8 cellular contexts compared by ENCODE assay signal in the genomic region with DNA sequence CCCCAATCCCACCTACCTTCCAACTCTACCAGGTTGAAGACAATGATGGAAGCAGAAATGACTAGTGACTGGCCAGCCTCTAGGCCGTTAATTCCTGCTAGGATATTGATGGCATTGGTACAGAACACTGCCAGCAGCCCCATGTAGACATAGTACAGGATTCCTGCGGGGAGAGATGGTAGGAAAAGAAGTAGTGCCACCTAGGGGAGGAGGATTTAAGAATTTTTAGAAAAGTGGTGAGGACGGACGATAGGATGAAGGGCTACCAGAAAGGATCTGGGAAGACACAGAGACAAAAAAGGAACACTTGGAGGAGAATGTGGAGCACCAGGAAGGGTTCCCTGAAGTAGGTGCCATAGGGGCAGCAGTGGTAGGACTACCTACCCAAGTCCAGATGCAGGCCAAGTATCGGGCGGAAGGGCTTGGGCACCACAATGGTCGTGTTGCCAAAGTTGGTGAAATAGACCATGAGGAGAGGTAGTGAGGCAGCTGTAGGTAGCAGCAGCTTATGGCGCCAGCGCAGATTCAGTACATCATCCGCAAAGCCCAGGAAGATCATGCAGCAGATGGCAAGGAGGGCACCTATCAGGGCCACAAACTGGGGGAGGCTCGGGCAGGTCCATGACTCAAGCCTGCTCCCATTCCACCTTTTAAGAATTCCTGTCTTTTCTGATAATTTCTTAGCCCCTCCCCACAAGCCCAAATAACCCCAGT. TPM values are rescaled to one million over a fixed set of nuclear protein-coding genes. Genes with fewer than 3 reads are reported as not detected.
DNase-seq lines count a peak whose midpoint lies in the region; ATAC-seq, FAIRE-seq and TF ChIP-seq lines count a peak whose summit lies in the region.

No MANE protein-coding gene starts in this region.

- POLR2A ChIA-PET in A549 (lab: Yijun Ruan, JAX) (no interaction called here), MCF 10A (lab: Yijun Ruan, JAX) (interaction anchor here (0.7 to 1.5 kb wide), 4 partner anchors 33 to 153 kb away, joined by 3 read pairs; a partner anchor contains a TSS)

- peak in 1 of 2 experiments; percentile 12; a peak in 3 of 6 replicates for ATAC-seq in A549
- no peak for ATAC-seq in HG03439 (IDR thresholded peaks at IDR 0.05; ENCODE audit: unreplicated experiment)

- H3K9me3 Mint-ChIP-seq in MCF 10A (ENCODE audit: unreplicated experiment), result no peaks in the 10 kb centered on the region

- peak overlapping the region; percentile 99 for H3K4me2 ChIP-seq in A549

- H3K27ac ChIP-seq in A549, result peak overlapping the region; percentile 90 to 98
- no peak overlapping the region for H3K27ac ChIP-seq in mesodermal cell (ENCODE audit: low read depth, low read length, severe bottlenecking)

- H3K4me1 Mint-ChIP-seq in MCF 10A (ENCODE audit: insufficient read depth, unreplicated experiment), result peaks cover 16% of the 10 kb centered on the region

- BruUV-seq in MCF 10A (replicated peaks; lab: Mats Ljungman, UMichigan), result no TSS peak

- H3K4me3 Mint-ChIP-seq in MCF 10A (ENCODE audit: unreplicated experiment), result peak overlapping the region; percentile 78

- no peak for FAIRE-seq in A549 (lab: Jason Lieb, UNC)

- peak overlapping the region; percentile 99 for H3K27ac Mint-ChIP-seq in MCF 10A (ENCODE audit: low read depth, unreplicated experiment)

- no peaks in the 10 kb centered on the region for H3K27me3 Mint-ChIP-seq in MCF 10A (ENCODE audit: insufficient read depth, unreplicated experiment)

- peak overlapping the region; percentile 78 for H3K4me3 ChIP-seq in A549
- H3K4me3 ChIP-seq in mesodermal cell (ENCODE audit: extremely low read depth, insufficient read depth, low read length, poor library complexity, severe bottlenecking), result peak overlapping the region; percentile 81

- H3K4me1 ChIP-seq in A549 (peaks cover 26% of the 10 kb centered on the region), ES-I3 (ENCODE audit: insufficient read depth, low read length) (no peaks in the 10 kb centered on the region), mesodermal cell (ENCODE audit: control insufficient read depth, insufficient read depth, low read length, poor library complexity, severe bottlenecking) (peaks cover 15% of the 10 kb centered on the region)

- DNase-seq in A549 (ENCODE audit: low read depth in 1 of 2, low spot score in 1 of 2) (peak; percentile 50 to 51), NCI-H524 treated with DMSO at 0.1 percent for 48 hours (lab: John Stamatoyannopoulos, UW) (peak; percentile 32), MCF 10A (ENCODE audit: unreplicated experiment) (peak; percentile 67), SKM-1 treated with dmso at 0.1 percent for 144 hours (lab: John Stamatoyannopoulos, UW; ENCODE audit: unreplicated experiment) (no peak)
- no peak for DNase-seq in stimulated activated CD4-positive, alpha-beta T cell treated with anti-CD3 and anti-CD28 coated beads, Interleukin-4, amount 100 ng/mL, for 4 hours

- H3K9ac ChIP-seq in ES-I3 (ENCODE audit: low read depth, low read length), result peak overlapping the region; percentile 65

- TF ChIP-seq POLR2A in A549 (IDR thresholded peaks at IDR 0.05; ENCODE audit: low read length), result no peak

- H3K36me3 ChIP-seq in ES-I3 (ENCODE audit: insufficient read depth, low read length) (peaks cover 11% of the 10 kb centered on the region; the same call in 1 of the 2 replicates), mesodermal cell (ENCODE audit: control insufficient read depth, insufficient read depth, low read length) (peaks cover 31% of the 10 kb centered on the region)

- TF ChIP-seq EP300 in A549 (IDR thresholded peaks at IDR 0.05), result no peak

- CTCF ChIA-PET in A549 (lab: Yijun Ruan, JAX), result interaction anchor here (0.7 to 1.4 kb wide), 8 partner anchors 11 to 96 kb away, joined by 3 to 9 read pairs (median 3); a partner anchor contains a TSS
- CTCF ChIA-PET in MCF 10A (lab: Yijun Ruan, JAX), result interaction anchor here (0.6 to 1.6 kb wide), 11 partner anchors 9 to 459 kb away, joined by 3 to 6 read pairs (median 4); a partner anchor contains a TSS

- TF ChIP-seq CTCF in A549 (IDR thresholded peaks at IDR 0.05) (peak; percentile 52), MCF 10A (IDR thresholded peaks at IDR 0.05; ENCODE audit: unreplicated experiment) (peak; percentile 51)

- 15% methylated on average over 11 of the region's 11 CpGs for WGBS in A549 (ENCODE audit: missing lambda C conversion rate)
- 54 to 61% methylated on average over 9 to 10 of the region's 11 CpGs for WGBS in mesodermal cell (ENCODE audit: insufficient coverage in 2 of 2), 2 experiments

- H3K36me3 Mint-ChIP-seq in MCF 10A (ENCODE audit: insufficient read depth, unreplicated experiment), result peaks cover 46% of the 10 kb centered on the region

- no peaks in the 10 kb centered on the region for H3K9me3 ChIP-seq in A549
- H3K9me3 ChIP-seq in ES-I3 (ENCODE audit: control insufficient read depth, insufficient read depth, low read length), result no peaks in the 10 kb centered on the region
- H3K9me3 ChIP-seq in mesodermal cell (ENCODE audit: control insufficient read depth, low read length), result no peaks in the 10 kb centered on the region

- peak; percentile 18 to 45; a peak in 2 of 5 replicates for TF ChIP-seq RAD21 in A549 (conservative IDR thresholded peaks at IDR 0.05 in 1 of 2, IDR thresholded peaks at IDR 0.05 in 1 of 2)

- intact Hi-C loops in MCF 10A (cut with micrococcal nuclease), result loop anchor here (2.0 to 10.0 kb wide), 5 partner anchors 20 to 184 kb away; a partner anchor contains a TSS

TF ChIP-seq in A549, 52 proteins besides CTCF, POLR2A, EP300 and RAD21 (continues in another document):
- TF ChIP-seq RARB (CRISPR knock-in tag; IDR thresholded peaks at IDR 0.05) (no peak), CEBPB (IDR thresholded peaks at IDR 0.05) (no peak), HDAC2 (IDR thresholded peaks at IDR 0.05) (no peak)
- TF ChIP-seq, protein P1, sequence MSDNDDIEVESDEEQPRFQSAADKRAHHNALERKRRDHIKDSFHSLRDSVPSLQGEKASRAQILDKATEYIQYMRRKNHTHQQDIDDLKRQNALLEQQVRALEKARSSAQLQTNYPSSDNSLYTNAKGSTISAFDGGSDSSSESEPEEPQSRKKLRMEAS (IDR thresholded peaks at IDR 0.05), result 0 out of 2 replicates have a peak, but pooled peaks have one; percentile 26
- TF ChIP-seq, protein P2, sequence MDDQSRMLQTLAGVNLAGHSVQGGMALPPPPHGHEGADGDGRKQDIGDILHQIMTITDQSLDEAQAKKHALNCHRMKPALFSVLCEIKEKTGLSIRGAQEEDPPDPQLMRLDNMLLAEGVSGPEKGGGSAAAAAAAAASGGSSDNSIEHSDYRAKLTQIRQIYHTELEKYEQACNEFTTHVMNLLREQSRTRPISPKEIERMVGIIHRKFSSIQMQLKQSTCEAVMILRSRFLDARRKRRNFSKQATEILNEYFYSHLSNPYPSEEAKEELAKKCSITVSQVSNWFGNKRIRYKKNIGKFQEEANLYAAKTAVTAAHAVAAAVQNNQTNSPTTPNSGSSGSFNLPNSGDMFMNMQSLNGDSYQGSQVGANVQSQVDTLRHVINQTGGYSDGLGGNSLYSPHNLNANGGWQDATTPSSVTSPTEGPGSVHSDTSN (IDR thresholded peaks at IDR 0.05), result no peak

RNA-seq across cellular contexts. Expression of a gene that starts 1.2 kb away (rescaled TPM):
- polyA plus RNA-seq in A549 (2011; rRNA removed) (81.4 and 86.9 TPM in 2 replicates), A549 (2017; fragmentation: RNase III; extraction: RNeasy Plus Mini Kit Qiagen cat#74134 plus additional on column Dnase treatment) (42.1 to 47.6 TPM (median 43.7 TPM) in 3 replicates)
- polyA plus RNA-seq in A549 (2012; cell fraction: cytosol; rRNA removed), result 47.6 and 51.1 TPM in 2 replicates
- polyA plus RNA-seq in A549 (2012; cell fraction: nucleus; rRNA removed), result 128 and 131 TPM in 2 replicates
- 102 and 104 TPM in 2 replicates for polyA minus RNA-seq in A549 (2011; rRNA and poly(A)+ RNA removed)
- total RNA-seq in MCF 10A (2022), result 55.6 and 58.8 TPM in 2 replicates
- 53.6 TPM for polyA plus RNA-seq in mesodermal cell (2013, experiment 1 of 2)
- polyA plus RNA-seq in mesodermal cell (2013, experiment 2 of 2), result 43.7 TPM

RNA-seq across cellular contexts. Expression of a gene that starts 6.7 kb away (rescaled TPM):
- polyA plus RNA-seq in A549 (2011; rRNA removed) (2.4 and 3.5 TPM in 2 replicates), A549 (2017; fragmentation: RNase III; extraction: RNeasy Plus Mini Kit Qiagen cat#74134 plus additional on column Dnase treatment) (4.1 to 4.8 TPM (median 4.2 TPM) in 3 replicates)
- 4.0 and 5.3 TPM in 2 replicates for polyA plus RNA-seq in A549 (2012; cell fraction: cytosol; rRNA removed)
- 13.3 and 14.2 TPM in 2 replicates for polyA plus RNA-seq in A549 (2012; cell fraction: nucleus; rRNA removed)
- polyA minus RNA-seq in A549 (2011; rRNA and poly(A)+ RNA removed), result 10.6 and 11.8 TPM in 2 replicates
- total RNA-seq in MCF 10A (2022), result 13.5 and 15.4 TPM in 2 replicates
- polyA plus RNA-seq in mesodermal cell (2013, experiment 1 of 2), result 9.9 TPM
- 8.1 TPM for polyA plus RNA-seq in mesodermal cell (2013, experiment 2 of 2)

RNA-seq across cellular contexts. Expression of a gene that starts 15.7 kb away (rescaled TPM):
- polyA plus RNA-seq in A549 (2011; rRNA removed) (62.2 and 77.6 TPM in 2 replicates), A549 (2017; fragmentation: RNase III; extraction: RNeasy Plus Mini Kit Qiagen cat#74134 plus additional on column Dnase treatment) (48.8 to 51.7 TPM (median 49.1 TPM) in 3 replicates)
- 71.6 and 74.7 TPM in 2 replicates for polyA plus RNA-seq in A549 (2012; cell fraction: cytosol; rRNA removed)
- 83.1 and 86.5 TPM in 2 replicates for polyA plus RNA-seq in A549 (2012; cell fraction: nucleus; rRNA removed)
- polyA minus RNA-seq in A549 (2011; rRNA and poly(A)+ RNA removed), result 56.8 and 74.4 TPM in 2 replicates
- total RNA-seq in MCF 10A (2022), result 38.4 and 51.3 TPM in 2 replicates
- 38.2 TPM for polyA plus RNA-seq in mesodermal cell (2013, experiment 1 of 2)
- polyA plus RNA-seq in mesodermal cell (2013, experiment 2 of 2), result 29.3 TPM

RNA-seq across cellular contexts. Expression of a gene that starts 21.0 kb away (rescaled TPM):
- 13.0 and 16.3 TPM in 2 replicates for polyA plus RNA-seq in A549 (2011; rRNA removed)
- 11.6 and 14.6 TPM in 2 replicates for polyA plus RNA-seq in A549 (2012; cell fraction: cytosol; rRNA removed)
- polyA plus RNA-seq in A549 (2012; cell fraction: nucleus; rRNA removed), result 30.1 and 38.3 TPM in 2 replicates
- 10.0 to 11.7 TPM (median 10.3 TPM) in 3 replicates for polyA plus RNA-seq in A549 (2017; fragmentation: RNase III; extraction: RNeasy Plus Mini Kit Qiagen cat#74134 plus additional on column Dnase treatment)
- polyA minus RNA-seq in A549 (2011; rRNA and poly(A)+ RNA removed), result 19.5 and 31.3 TPM in 2 replicates
- total RNA-seq in MCF 10A (2022), result 23.4 and 26.2 TPM in 2 replicates
- polyA plus RNA-seq in mesodermal cell (2013, experiment 1 of 2), result 28.5 TPM
- polyA plus RNA-seq in mesodermal cell (2013, experiment 2 of 2), result 24.6 TPM

RNA-seq across cellular contexts. Expression of a gene that starts 32.8 kb away (rescaled TPM):
- polyA plus RNA-seq in A549 (2011; rRNA removed), result 4.6 and 11.3 TPM in 2 replicates
- polyA plus RNA-seq in A549 (2012; cell fraction: cytosol; rRNA removed), result 7.0 and 7.1 TPM in 2 replicates
- 19.4 and 21.8 TPM in 2 replicates for polyA plus RNA-seq in A549 (2012; cell fraction: nucleus; rRNA removed)
- polyA plus RNA-seq in A549 (2017; fragmentation: RNase III; extraction: RNeasy Plus Mini Kit Qiagen cat#74134 plus additional on column Dnase treatment), result 10.8 to 12.1 TPM (median 12.0 TPM) in 3 replicates
- 11.6 and 15.0 TPM in 2 replicates for polyA minus RNA-seq in A549 (2011; rRNA and poly(A)+ RNA removed)
- total RNA-seq in MCF 10A (2022), result 16.2 and 21.8 TPM in 2 replicates
- 35.2 TPM for polyA plus RNA-seq in mesodermal cell (2013, experiment 1 of 2)
- 27.8 TPM for polyA plus RNA-seq in mesodermal cell (2013, experiment 2 of 2)

Comparison
In these comparisons a context has a peak if more than half of its experiments do, and no peak if none do; other contexts are left out.
1. DNase-seq: peak in A549 (2 of 2), NCI-H524 treated with DMSO at 0.1 percent for 48 hours (single experiment) and MCF 10A (single experiment); none in stimulated activated CD4-positive, alpha-beta T cell treated with anti-CD3 and anti-CD28 coated beads, Interleukin-4, amount 100 ng/mL, for 4 hours (0 of 2) and SKM-1 treated with dmso at 0.1 percent for 144 hours (single experiment).